In the genomic region with DNA sequence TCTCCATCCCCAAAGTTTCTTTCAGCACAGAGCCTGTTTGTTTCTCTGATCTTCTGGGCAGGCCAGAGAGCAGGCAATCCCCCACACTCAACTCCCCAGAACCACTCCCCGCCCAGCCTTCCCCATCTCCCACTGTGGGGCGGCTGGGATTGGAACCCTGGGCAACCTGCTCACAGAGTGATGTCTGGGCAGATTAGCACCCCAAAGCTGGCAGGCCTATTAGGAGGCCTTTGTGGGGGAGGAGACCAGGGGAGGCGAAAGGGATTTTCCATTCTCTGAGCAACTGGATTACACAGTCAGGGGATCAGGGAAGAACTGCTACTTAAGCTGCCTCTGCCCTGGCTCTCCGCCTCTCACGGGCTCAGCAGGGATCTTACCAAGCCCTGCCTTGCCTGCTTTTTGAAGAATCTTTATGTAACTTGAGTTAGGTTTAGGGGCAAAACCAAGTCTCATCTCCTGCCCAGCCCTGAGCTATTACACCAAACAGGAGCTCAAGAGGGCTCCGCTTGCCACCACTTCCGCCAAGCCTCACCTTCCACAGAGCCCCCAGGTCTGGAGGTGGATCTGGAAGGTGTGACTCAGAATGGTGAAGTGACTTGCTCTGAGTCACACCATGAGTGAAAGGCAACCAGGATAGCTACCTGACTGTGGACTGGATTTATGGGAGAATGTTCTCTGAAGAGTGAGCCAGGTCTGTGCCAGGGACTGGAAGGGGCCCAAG, we compare ENCODE assay signal across 8 cellular contexts. TPM values are rescaled to one million over a fixed set of nuclear protein-coding genes. Genes with fewer than 3 reads are reported as not detected.
DNase-seq lines count a peak whose midpoint lies in the region; ATAC-seq and TF ChIP-seq lines count a peak whose summit lies in the region.

No MANE protein-coding gene starts in this region.

- POLR2A ChIA-PET in activated CD4-positive, alpha-beta memory T cell treated with anti-CD3 and anti-CD28 coated beads for 36 hours (lab: Charles Lee) = interaction anchor here (0.7 to 1.8 kb wide), 4 partner anchors 17 to 115 kb away, joined by 3 to 9 read pairs (median 4); a partner anchor contains a TSS

- H3K4me1 Mint-ChIP-seq in activated CD4-positive, alpha-beta memory T cell treated with anti-CD3 and anti-CD28 coated beads for 36 hours (ENCODE audit: low read depth) = peaks cover 23% of the 10 kb centered on the region

- H3K36me3 Mint-ChIP-seq in activated CD4-positive, alpha-beta memory T cell treated with anti-CD3 and anti-CD28 coated beads for 36 hours = no peaks in the 10 kb centered on the region

- H3K27ac Mint-ChIP-seq in activated CD4-positive, alpha-beta memory T cell treated with anti-CD3 and anti-CD28 coated beads for 36 hours = peak overlapping the region; percentile 93

- peak overlapping the region; percentile 34 for H3K4me3 Mint-ChIP-seq in activated CD4-positive, alpha-beta memory T cell treated with anti-CD3 and anti-CD28 coated beads for 36 hours

- WGBS in HUES64 = 5% methylated on average over 5 of the region's 7 CpGs

- H3K9me3 Mint-ChIP-seq in activated CD4-positive, alpha-beta memory T cell treated with anti-CD3 and anti-CD28 coated beads for 36 hours = no peaks in the 10 kb centered on the region

- CTCF ChIA-PET in activated CD4-positive, alpha-beta memory T cell treated with anti-CD3 and anti-CD28 coated beads for 36 hours (lab: Charles Lee) = interaction anchor here (0.7 to 1.0 kb wide), 3 partner anchors 28 to 1787 kb away, joined by 3 to 5 read pairs (median 4); no protein-coding TSS in a partner anchor

- intact Hi-C loops in activated CD4-positive, alpha-beta memory T cell treated with anti-CD3 and anti-CD28 coated beads for 36 hours (cut with micrococcal nuclease) = loop anchor here (2.0 kb wide), 1 partner anchor 70 kb away; no protein-coding TSS in a partner anchor

- no peak overlapping the region for H3K4me3 ChIP-seq in HUES64 (ENCODE audit: low read length)

- no peak for TF ChIP-seq CTCF in foreskin keratinocyte (conservative IDR thresholded peaks at IDR 0.05)

- DNase-seq in activated CD4-positive, alpha-beta memory T cell treated with anti-CD3 and anti-CD28 coated beads for 36 hours = peak; percentile 90
- peak; percentile 97 to 98 for DNase-seq in foreskin keratinocyte
- DNase-seq in stimulated activated CD4-positive, alpha-beta T cell treated with anti-CD3 and anti-CD28 coated beads, Interleukin-4, amount 100 ng/mL, for 24 hours = peak; percentile 78
- no peak for DNase-seq in NCI-H2107 (lab: John Stamatoyannopoulos, UW)
- DNase-seq in NCI-H526 treated with DMSO at 0.1 percent for 48 hours (lab: John Stamatoyannopoulos, UW) = no peak

- no peaks in the 10 kb centered on the region for H3K9me3 ChIP-seq in HUES64 (ENCODE audit: insufficient read depth, low read depth, low read length)

- H3K9ac ChIP-seq in HUES64 (ENCODE audit: low read depth, low read length) = peak overlapping the region; percentile 2; the same call in 1 of the 2 replicates

- peaks cover 32% of the 10 kb centered on the region for H3K27me3 Mint-ChIP-seq in activated CD4-positive, alpha-beta memory T cell treated with anti-CD3 and anti-CD28 coated beads for 36 hours

- no peaks in the 10 kb centered on the region for H3K36me3 ChIP-seq in HUES64 (ENCODE audit: insufficient read depth, low read length)

- peaks cover 63% of the 10 kb centered on the region for H3K4me1 ChIP-seq in HUES64 (ENCODE audit: insufficient read depth, low read length)
- peaks cover 14% of the 10 kb centered on the region for H3K4me1 ChIP-seq in foreskin keratinocyte

- H3K27me3 ChIP-seq in HUES64 (ENCODE audit: insufficient read depth, low read length) (peaks cover 27% of the 10 kb centered on the region), foreskin keratinocyte (no peaks in the 10 kb centered on the region)

- H3K27ac ChIP-seq in HUES64 (ENCODE audit: low read depth, low read length) (peak overlapping the region; percentile 69), foreskin keratinocyte (peak overlapping the region; percentile 90)

- ATAC-seq in foreskin keratinocyte = peak; percentile 95
- no peak for ATAC-seq in HG02938 (IDR thresholded peaks at IDR 0.05; ENCODE audit: unreplicated experiment)
- no peak for ATAC-seq in GM19351 (IDR thresholded peaks at IDR 0.05; ENCODE audit: unreplicated experiment)

RNA-seq across cellular contexts. Expression of a gene that starts 16.0 kb away (rescaled TPM):
- 4.3 TPM for polyA plus RNA-seq in HUES64 (2013, experiment 1 of 2)
- 6.0 TPM for polyA plus RNA-seq in HUES64 (2013, experiment 2 of 2)
- under 1 TPM in 1 of 2 experiments, not detected in 1; 0.17 TPM for total RNA-seq in activated CD4-positive, alpha-beta memory T cell treated with anti-CD3 and anti-CD28 coated beads for 36 hours
- total RNA-seq in foreskin keratinocyte = not detected in 2 replicates
- polyA plus RNA-seq in foreskin keratinocyte = 0.02 TPM in 1 of 2 replicates, not detected in the other

RNA-seq across cellular contexts. Expression of a gene that starts 27.5 kb away (rescaled TPM):
- 41.9 TPM for polyA plus RNA-seq in HUES64 (2013, experiment 1 of 2)
- 36.5 TPM for polyA plus RNA-seq in HUES64 (2013, experiment 2 of 2)
- 10 to 100 TPM; 85.6 to 89.1 TPM for total RNA-seq in activated CD4-positive, alpha-beta memory T cell treated with anti-CD3 and anti-CD28 coated beads for 36 hours
- total RNA-seq in foreskin keratinocyte = 57.3 and 57.9 TPM in 2 replicates
- polyA plus RNA-seq in foreskin keratinocyte = 46.9 and 54.5 TPM in 2 replicates

Comparison
In these comparisons a context has a peak if more than half of its experiments do, and no peak if none do; other contexts are left out.
1. DNase-seq: peak in activated CD4-positive, alpha-beta memory T cell treated with anti-CD3 and anti-CD28 coated beads for 36 hours (single experiment), foreskin keratinocyte (2 of 2) and stimulated activated CD4-positive, alpha-beta T cell treated with anti-CD3 and anti-CD28 coated beads, Interleukin-4, amount 100 ng/mL, for 24 hours (single experiment); none in NCI-H2107 (single experiment) and NCI-H526 treated with DMSO at 0.1 percent for 48 hours (single experiment).